Comparison of ENCODE assay signal across 9 cellular contexts in genomic region chr11:68211546-68211945, GRCh38. TPM values are rescaled to one million over a fixed set of nuclear protein-coding genes. Genes with fewer than 3 reads are reported as not detected.
A peak's percentile ranks its signal among the peaks of the same experiment; 100 is the strongest.
DNase-seq lines count a peak whose midpoint lies in the region; ATAC-seq, FAIRE-seq and TF ChIP-seq lines count a peak whose summit lies in the region.
"Had no signal": no experiment of that assay in that cellular context is flagged by ENCODE, and none has a peak within 500 bp of the region (broad histone marks: within the 10 kb centered on the region; RNA-seq: fewer than 3 reads in every experiment).

No MANE protein-coding gene starts in this region.

- no peak for ATAC-seq in activated T-cell treated with anti-CD3 and anti-CD28 coated beads, Interleukin-2, amount 50 U/mL, for 4 hours
- ATAC-seq in right lobe of liver: no peak

- H3K36me3 Mint-ChIP-seq in activated T-cell treated with anti-CD3 and anti-CD28 coated beads, Interleukin-2, amount 50 U/mL, for 4 hours (ENCODE audit: insufficient read depth): no peaks in the 10 kb centered on the region

- intact Hi-C loops in adrenal gland (cut with DNase I) (no loop called here), right lobe of liver (cut with DNase I) (loop anchor here in 1 of 2 donors (10.0 kb wide), 1 partner anchor 83 kb away; no protein-coding TSS in a partner anchor), tibial artery (cut with DNase I; ENCODE audit: low total_unique reads) (loop anchor here (5.0 to 10.0 kb wide), 3 partner anchors 83 to 204 kb away; no protein-coding TSS in a partner anchor)

- no peaks in the 10 kb centered on the region for H3K9me3 Mint-ChIP-seq in activated T-cell treated with anti-CD3 and anti-CD28 coated beads, Interleukin-2, amount 50 U/mL, for 4 hours

- TF ChIP-seq CTCF in adrenal gland (IDR thresholded peaks at IDR 0.05) (no peak), right lobe of liver (IDR thresholded peaks at IDR 0.05) (no peak), tibial artery (IDR thresholded peaks at IDR 0.05) (no peak)

- peak overlapping the region in 2 of 5 donors; percentile 0 to 85 for H3K27ac ChIP-seq in adrenal gland
- peak overlapping the region in 2 of 3 donors; percentile 84 to 99 for H3K27ac ChIP-seq in right lobe of liver
- H3K27ac ChIP-seq in tibial artery: peak overlapping the region in 1 of 2 donors; percentile 97

- H3K4me3 ChIP-seq in adrenal gland: peak overlapping the region in 2 of 4 donors; percentile 4 to 95
- peak overlapping the region; percentile 81 to 86 (median 82) for H3K4me3 ChIP-seq in right lobe of liver
- peak overlapping the region; percentile 67 to 95 for H3K4me3 ChIP-seq in tibial artery

- peaks cover 3% of the 10 kb centered on the region for H3K27me3 Mint-ChIP-seq in activated T-cell treated with anti-CD3 and anti-CD28 coated beads, Interleukin-2, amount 50 U/mL, for 4 hours (ENCODE audit: low read depth)

- DNase-seq in activated T-cell treated with anti-CD3 and anti-CD28 coated beads, Interleukin-2, amount 50 U/mL, for 4 hours: no peak
- no peak for DNase-seq in activated T-cell treated with anti-CD3 and anti-CD28 coated beads for 4 hours
- DNase-seq in adrenal gland: peak in 5 of 7 donors; percentile 20 to 58 (median 37)
- DNase-seq in right lobe of liver: peak in 1 of 3 donors; percentile 45
- DNase-seq in tibial artery: no peak
- no peak for DNase-seq in mucosa of gallbladder (ENCODE audit: low spot score)
- no peak for DNase-seq in middle frontal gyrus (ENCODE audit: extremely low spot score, low spot score)
- no peak for DNase-seq in RCC 7860 (ENCODE audit: low spot score)
- DNase-seq: erythroblast had no signal

- no peak for FAIRE-seq in RCC 7860 (lab: Jason Lieb, UNC)

- 20 to 28% (median 25%) methylated on average over 14 of the region's 14 CpGs for whole genome bisulfite sequencing in adrenal gland, 4 donors
- WGBS in right lobe of liver (ENCODE audit: insufficient coverage, low coverage, low lambda C conversion rate, missing lambda C conversion rate): 18% methylated on average over 14 of the region's 14 CpGs

- H3K9me3 ChIP-seq in adrenal gland (replicated peaks in 1 of 3) (no peaks in the 10 kb centered on the region), right lobe of liver (no peaks in the 10 kb centered on the region), tibial artery (no peaks in the 10 kb centered on the region)

- TF ChIP-seq POLR2A in adrenal gland (IDR thresholded peaks at IDR 0.05) (no peak), right lobe of liver (IDR thresholded peaks at IDR 0.05) (no peak)

- H3K27me3 ChIP-seq in adrenal gland (no peaks in the 10 kb centered on the region), right lobe of liver (no peaks in the 10 kb centered on the region), tibial artery (no peaks in the 10 kb centered on the region)

- no peaks in the 10 kb centered on the region for H3K36me3 ChIP-seq in adrenal gland (replicated peaks in 1 of 2)
- no peaks in the 10 kb centered on the region for H3K36me3 ChIP-seq in right lobe of liver
- no peaks in the 10 kb centered on the region for H3K36me3 ChIP-seq in tibial artery

- peak overlapping the region; percentile 87 for H3K4me3 Mint-ChIP-seq in activated T-cell treated with anti-CD3 and anti-CD28 coated beads, Interleukin-2, amount 50 U/mL, for 4 hours

- peaks cover 20 to 52% of the 10 kb centered on the region in 2 donors for H3K4me1 ChIP-seq in adrenal gland (replicated peaks in 1 of 2)
- peaks cover 0 to 60% (median 19%) of the 10 kb centered on the region in 4 donors for H3K4me1 ChIP-seq in right lobe of liver
- H3K4me1 ChIP-seq in tibial artery: peaks cover 0 to 58% (median 36%) of the 10 kb centered on the region in 4 donors

- H3K4me1 Mint-ChIP-seq in activated T-cell treated with anti-CD3 and anti-CD28 coated beads, Interleukin-2, amount 50 U/mL, for 4 hours (ENCODE audit: low read depth): peaks cover 54% of the 10 kb centered on the region

RNA-seq across cellular contexts. Expression of gene KMT5B, which starts 1.6 kb away (rescaled TPM):
- 10 to 100 TPM; 23.5 to 30.0 (median 25.7) TPM for total RNA-seq in activated T-cell treated with anti-CD3 and anti-CD28 coated beads, Interleukin-2, amount 50 U/mL, for 4 hours
- total RNA-seq in adrenal gland (100 to 1,000 TPM in 1 of 8 donors, 10 to 100 TPM in 7; 22.6 to 121 (median 36.9) TPM), right lobe of liver (10 to 100 TPM; 14.3 to 25.9 (median 17.6) TPM), mucosa of gallbladder (52.2 TPM)
- 10 to 100 TPM; 23.3 to 45.1 (median 30.2) TPM for polyA plus RNA-seq in adrenal gland

Comparison
In these comparisons a context has a peak if more than half of its experiments do, and no peak if none do; other contexts are left out.
1. DNase-seq: peak in adrenal gland (5 of 7); none in activated T-cell treated with anti-CD3 and anti-CD28 coated beads, Interleukin-2, amount 50 U/mL, for 4 hours (single experiment), activated T-cell treated with anti-CD3 and anti-CD28 coated beads for 4 hours (single experiment), tibial artery (0 of 2), mucosa of gallbladder (single experiment), middle frontal gyrus (single experiment) and RCC 7860 (single experiment).